24 cellular contexts compared by ENCODE assay signal in the genomic region with DNA sequence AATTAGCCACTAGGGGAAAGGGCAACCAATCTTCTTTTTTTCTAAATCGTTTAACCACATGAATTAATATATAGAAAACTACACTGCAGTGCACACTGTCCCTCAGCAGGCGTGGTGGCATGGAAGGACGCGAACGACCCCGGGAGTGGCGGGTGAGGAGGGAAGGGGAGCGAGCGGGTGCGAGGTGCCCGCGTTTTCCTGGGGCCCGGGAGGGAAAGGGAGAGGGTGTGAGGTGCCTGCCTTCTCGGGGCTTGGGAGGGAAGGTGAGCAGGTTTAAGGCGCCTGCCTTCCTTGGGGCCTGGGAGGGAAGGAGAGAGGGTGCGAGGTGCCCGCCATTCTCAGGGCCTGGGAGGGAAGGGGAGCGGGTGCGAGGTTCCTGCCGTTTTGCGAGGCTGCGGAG. TPM values are rescaled to one million over a fixed set of nuclear protein-coding genes. Genes with fewer than 3 reads are reported as not detected.
"Had no signal": no experiment of that assay in that cellular context is flagged by ENCODE, and none has a peak within 500 bp of the region (broad histone marks: within the 10 kb centered on the region; RNA-seq: fewer than 3 reads in every experiment).

No MANE protein-coding gene starts in this region.

- H3K4me3 Mint-ChIP-seq: activated naive CD4-positive, alpha-beta T cell treated with anti-CD3 and anti-CD28 coated beads, Interleukin-2, amount 50 U/mL, for 24 hours; activated T-cell treated with anti-CD3 and anti-CD28 coated beads, Interleukin-2, amount 50 U/mL, for 72 hours; stimulated activated naive B cell treated with anti-CD40 and anti-IgM and Interleukin-4, amounts not matched to agents 10 μg/mL and 1 μg/mL and 100 μg/mL, for 72 hours had no signal

- H3K27ac Mint-ChIP-seq: activated naive CD4-positive, alpha-beta T cell treated with anti-CD3 and anti-CD28 coated beads, Interleukin-2, amount 50 U/mL, for 24 hours; activated T-cell treated with anti-CD3 and anti-CD28 coated beads, Interleukin-2, amount 50 U/mL, for 72 hours; stimulated activated naive B cell treated with anti-CD40 and anti-IgM and Interleukin-4, amounts not matched to agents 10 μg/mL and 1 μg/mL and 100 μg/mL, for 72 hours had no signal

- H3K4me1 Mint-ChIP-seq: activated naive CD4-positive, alpha-beta T cell treated with anti-CD3 and anti-CD28 coated beads, Interleukin-2, amount 50 U/mL, for 24 hours had no signal

- DNase-seq: activated CD4-positive, alpha-beta T cell treated with anti-CD3 and anti-CD28 coated beads, Interleukin-2, amount 50 U/mL, for 4 hours; activated gamma-delta T cell; activated T-cell treated with anti-CD3 and anti-CD28 coated beads, Interleukin-2, amount 50 U/mL, for 72 hours; cortex of kidney; effector CD4-positive, alpha-beta T cell; kidney glomerular epithelial cell; left ventricle myocardium superior; retina; stimulated activated naive B cell treated with anti-CD40 and anti-IgM and Interleukin-4, amounts not matched to agents 10 μg/mL and 1 μg/mL and 100 μg/mL, for 72 hours; tibial artery; WERI-Rb-1 had no signal

- H3K27me3 ChIP-seq: ascending aorta had no signal

- H3K4me3 ChIP-seq: ascending aorta, breast epithelium, esophagus muscularis mucosa, spleen, tibial artery had no signal

- H3K27ac ChIP-seq: ascending aorta, breast epithelium, esophagus muscularis mucosa, spleen, tibial artery, WERI-Rb-1 had no signal

- H3K36me3 ChIP-seq: ascending aorta, breast epithelium, esophagus muscularis mucosa, spleen, tibial artery, WERI-Rb-1 had no signal

- H3K4me1 ChIP-seq: ascending aorta, esophagus muscularis mucosa, spleen, tibial artery had no signal

- H3K9me3 ChIP-seq: ascending aorta had no signal

- ATAC-seq: activated T-cell treated with anti-CD3 and anti-CD28 coated beads, Interleukin-2, amount 50 U/mL, for 72 hours; left ventricle myocardium superior; stimulated activated naive B cell treated with anti-CD40 and anti-IgM and Interleukin-4, amounts not matched to agents 10 μg/mL and 1 μg/mL and 100 μg/mL, for 72 hours had no signal

RNA-seq across cellular contexts. Expression of gene GAB4, which starts 0.8 kb away (rescaled TPM):
- total RNA-seq: activated CD8-positive, alpha-beta memory T cell treated with anti-CD3 and anti-CD28 coated beads for 36 hours; activated T-cell treated with anti-CD3 and anti-CD28 coated beads, Interleukin-2, amount 50 U/mL, for 72 hours; ascending aorta; breast epithelium; endothelial cell of umbilical vein; esophagus muscularis mucosa; left ventricle myocardium superior; omental fat pad; posterior vena cava; T-helper 2 cell treated with Interferon-gamma antibody and Interleukin-4, amounts not matched to agents 100 ng/mL and 5 ng/mL, for 36 hours; urinary bladder had no signal
- polyA plus RNA-seq: adipose tissue, endothelial cell of umbilical vein, neural cell, urinary bladder had no signal
